Comparison of ENCODE assay signal across 10 cellular contexts in genomic region chr9:34995288-34996060, GRCh38. TPM values are rescaled to one million over a fixed set of nuclear protein-coding genes. Genes with fewer than 3 reads are reported as not detected.
A peak's percentile ranks its signal among the peaks of the same experiment; 100 is the strongest.
DNase-seq lines count a peak whose midpoint lies in the region; ATAC-seq and TF ChIP-seq lines count a peak whose summit lies in the region.
"Had no signal": no experiment of that assay in that cellular context is flagged by ENCODE, and none has a peak within 500 bp of the region (broad histone marks: within the 10 kb centered on the region; RNA-seq: fewer than 3 reads in every experiment).

No MANE protein-coding gene starts in this region.

- ATAC-seq in activated CD8-positive, alpha-beta memory T cell treated with anti-CD3 and anti-CD28 coated beads, Interleukin-2, amount 10 ng/mL, durations not matched to agents 7 days and 5 days: no peak
- peak in 1 of 2 donors; percentile 7 for ATAC-seq in lower lobe of right lung
- ATAC-seq: naive thymus-derived CD8-positive, alpha-beta T cell had no signal

- H3K36me3 Mint-ChIP-seq in activated CD8-positive, alpha-beta memory T cell treated with anti-CD3 and anti-CD28 coated beads, Interleukin-2, amount 10 ng/mL, durations not matched to agents 7 days and 5 days: no peaks in the 10 kb centered on the region
- peaks cover 19% of the 10 kb centered on the region for H3K36me3 Mint-ChIP-seq in endothelial cell (ENCODE audit: low read depth, unreplicated experiment)

- H3K27ac ChIP-seq in lower lobe of right lung: peak overlapping the region; percentile 64
- H3K27ac ChIP-seq in tibial nerve: peak overlapping the region in 3 of 4 donors; percentile 69 to 98 (median 98)

- TF ChIP-seq CTCF in endothelial cell (IDR thresholded peaks at IDR 0.05; ENCODE audit: unreplicated experiment) (no peak), lower lobe of right lung (IDR thresholded peaks at IDR 0.05) (no peak), tibial nerve (IDR thresholded peaks at IDR 0.05) (no peak)

- H3K9me3 ChIP-seq in lower lobe of right lung (no peaks in the 10 kb centered on the region), tibial nerve (no peaks in the 10 kb centered on the region)

- DNase-seq in activated CD8-positive, alpha-beta memory T cell treated with anti-CD3 and anti-CD28 coated beads, Interleukin-2, amount 10 ng/mL, durations not matched to agents 7 days and 5 days: no peak
- DNase-seq in activated CD8-positive, alpha-beta memory T cell treated with anti-CD3 and anti-CD28 coated beads for 24 hours: no peak
- DNase-seq in endothelial cell (ENCODE audit: low spot score): no peak
- no peak for DNase-seq in lower lobe of right lung
- no peak for DNase-seq in tibial nerve (ENCODE audit: low spot score in 2 of 2)
- DNase-seq in T-helper 9 cell: no peak
- DNase-seq in NCI-H526 treated with DMSO at 0.1 percent for 48 hours (lab: John Stamatoyannopoulos, UW): no peak
- no peak for DNase-seq in NCI-H1694 treated with DMSO at 0.1 percent for 48 hours (lab: John Stamatoyannopoulos, UW)
- DNase-seq: naive thymus-derived CD8-positive, alpha-beta T cell had no signal

- H3K27ac Mint-ChIP-seq in activated CD8-positive, alpha-beta memory T cell treated with anti-CD3 and anti-CD28 coated beads, Interleukin-2, amount 10 ng/mL, durations not matched to agents 7 days and 5 days: peak overlapping the region; percentile 26
- peak overlapping the region; percentile 81 for H3K27ac Mint-ChIP-seq in endothelial cell (ENCODE audit: unreplicated experiment)
- H3K27ac Mint-ChIP-seq: activated T-helper 1 cell treated with anti-CD3 and anti-CD28 coated beads, Interleukin-12 subunit alpha, Interleukin-12 subunit beta, Interleukin-2, Interleukin-4 antibody, amounts not matched to agents 30 ng/mL and 10 ng/mL and 1 ng/mL, durations not matched to agents 14 hours and 24 hours and 36 hours had no signal

- H3K4me1 Mint-ChIP-seq in activated CD8-positive, alpha-beta memory T cell treated with anti-CD3 and anti-CD28 coated beads, Interleukin-2, amount 10 ng/mL, durations not matched to agents 7 days and 5 days: peaks cover 12% of the 10 kb centered on the region
- H3K4me1 Mint-ChIP-seq in endothelial cell (ENCODE audit: unreplicated experiment): peaks cover 60% of the 10 kb centered on the region

- H3K27me3 Mint-ChIP-seq in activated CD8-positive, alpha-beta memory T cell treated with anti-CD3 and anti-CD28 coated beads, Interleukin-2, amount 10 ng/mL, durations not matched to agents 7 days and 5 days: no peaks in the 10 kb centered on the region
- peaks cover 23% of the 10 kb centered on the region for H3K27me3 Mint-ChIP-seq in endothelial cell (ENCODE audit: unreplicated experiment)
- H3K27me3 Mint-ChIP-seq: naive thymus-derived CD8-positive, alpha-beta T cell had no signal

- H3K36me3 ChIP-seq in lower lobe of right lung (peaks cover 10% of the 10 kb centered on the region), tibial nerve (peaks cover 0 to 32% (median 0%) of the 10 kb centered on the region in 3 donors)

- peaks cover 49% of the 10 kb centered on the region for H3K4me1 ChIP-seq in lower lobe of right lung
- peaks cover 0 to 54% (median 43%) of the 10 kb centered on the region in 4 donors for H3K4me1 ChIP-seq in tibial nerve

- H3K4me3 ChIP-seq in lower lobe of right lung: no peak overlapping the region
- H3K4me3 ChIP-seq in tibial nerve: no peak overlapping the region

- intact Hi-C loops in lower lobe of right lung (cut with DNase I): no loop called here

- TF ChIP-seq EP300 in tibial nerve (IDR thresholded peaks at IDR 0.05): peak in 1 of 2 donors; percentile 24

- CTCF ChIA-PET in activated CD8-positive, alpha-beta memory T cell treated with anti-CD3 and anti-CD28 coated beads, Interleukin-2, amount 10 ng/mL, durations not matched to agents 7 days and 5 days (lab: Charles Lee): interaction anchor here (1.1 to 2.9 kb wide), 4 partner anchors 11 to 96 kb away, joined by 3 to 16 read pairs (median 7); no protein-coding TSS in a partner anchor

- no peak overlapping the region for H3K4me3 Mint-ChIP-seq in activated CD8-positive, alpha-beta memory T cell treated with anti-CD3 and anti-CD28 coated beads, Interleukin-2, amount 10 ng/mL, durations not matched to agents 7 days and 5 days
- H3K4me3 Mint-ChIP-seq in endothelial cell (ENCODE audit: unreplicated experiment): peak overlapping the region; percentile 73
- H3K4me3 Mint-ChIP-seq: activated T-helper 1 cell treated with anti-CD3 and anti-CD28 coated beads, Interleukin-12 subunit alpha, Interleukin-12 subunit beta, Interleukin-2, Interleukin-4 antibody, amounts not matched to agents 30 ng/mL and 10 ng/mL and 1 ng/mL, durations not matched to agents 14 hours and 24 hours and 36 hours; naive thymus-derived CD8-positive, alpha-beta T cell had no signal

- 48 to 51% methylated on average over 7 of the region's 7 CpGs for WGBS in tibial nerve, 2 donors

- no peaks in the 10 kb centered on the region for H3K9me3 Mint-ChIP-seq in activated CD8-positive, alpha-beta memory T cell treated with anti-CD3 and anti-CD28 coated beads, Interleukin-2, amount 10 ng/mL, durations not matched to agents 7 days and 5 days (ENCODE audit: low read depth)
- H3K9me3 Mint-ChIP-seq in endothelial cell (ENCODE audit: unreplicated experiment): no peaks in the 10 kb centered on the region
- H3K9me3 Mint-ChIP-seq: activated T-helper 1 cell treated with anti-CD3 and anti-CD28 coated beads, Interleukin-12 subunit alpha, Interleukin-12 subunit beta, Interleukin-2, Interleukin-4 antibody, amounts not matched to agents 30 ng/mL and 10 ng/mL and 1 ng/mL, durations not matched to agents 14 hours and 24 hours and 36 hours; naive thymus-derived CD8-positive, alpha-beta T cell had no signal

- H3K27me3 ChIP-seq in lower lobe of right lung (ENCODE audit: low read depth) (no peaks in the 10 kb centered on the region), tibial nerve (no peaks in the 10 kb centered on the region)

- TF ChIP-seq POLR2A in tibial nerve (IDR thresholded peaks at IDR 0.05): no peak

RNA-seq across cellular contexts. Expression of gene DNAJB5, which starts 5.9 kb away (rescaled TPM):
- total RNA-seq in activated CD8-positive, alpha-beta memory T cell treated with anti-CD3 and anti-CD28 coated beads, Interleukin-2, amount 10 ng/mL, durations not matched to agents 7 days and 5 days: 1 to 10 TPM; 5.2 to 5.5 TPM
- 20.4 TPM for total RNA-seq in endothelial cell (ENCODE audit: unreplicated experiment)
- total RNA-seq in lower lobe of right lung: 6.0 TPM
- 10 to 100 TPM in 1 of 4 donors, 1 to 10 TPM in 3; 4.5 to 11.2 (median 9.0) TPM for total RNA-seq in tibial nerve

RNA-seq across cellular contexts. Expression of gene PHF24, which starts 37.4 kb away (rescaled TPM):
- not detected for total RNA-seq in activated CD8-positive, alpha-beta memory T cell treated with anti-CD3 and anti-CD28 coated beads, Interleukin-2, amount 10 ng/mL, durations not matched to agents 7 days and 5 days
- total RNA-seq in endothelial cell (ENCODE audit: unreplicated experiment) (0.13 TPM), lower lobe of right lung (1.3 TPM), tibial nerve (1 to 10 TPM in 1 of 4 donors, under 1 TPM in 3; 0.21 to 1.2 (median 0.63) TPM)
- total RNA-seq: naive thymus-derived CD8-positive, alpha-beta T cell had no signal
